In genomic region chr2:143030127-143030526, GRCh38 we compare ENCODE assay signal across 16 cellular contexts.
A peak's percentile ranks its signal among the peaks of the same experiment; 100 is the strongest.
DNase-seq lines count a peak whose midpoint lies in the region; ATAC-seq, FAIRE-seq and TF ChIP-seq lines count a peak whose summit lies in the region.
"Had no signal": no experiment of that assay in that cellular context is flagged by ENCODE, and none has a peak within 500 bp of the region (broad histone marks: within the 10 kb centered on the region; RNA-seq: fewer than 3 reads in every experiment).

No MANE protein-coding gene starts in this region.

- no peak for TF ChIP-seq RAD21 in GM12878 (IDR thresholded peaks at IDR 0.05; ENCODE audit: insufficient read depth, low read depth, low read length)

- RAD21 ChIA-PET in GM12878 (lab: Charles Lee; ENCODE audit: unreplicated experiment), result no interaction called here

- BruUV-seq in GM12878 (replicated peaks; lab: Mats Ljungman, UMichigan), result no TSS peak

- no peak overlapping the region for H3K4me3 ChIP-seq in GM12878
- H3K4me3 ChIP-seq in tibial nerve, result no peak overlapping the region
- H3K4me3 ChIP-seq: skin epidermis had no signal

- in situ Hi-C loops in GM12878 (cut with MboI), result no loop called here

- no peaks in the 10 kb centered on the region for H3K4me1 ChIP-seq in GM12878 (ENCODE audit: control insufficient read depth, insufficient read depth, low read length)
- H3K4me1 ChIP-seq in tibial nerve, result peaks cover 0 to 13% (median 0%) of the 10 kb centered on the region in 4 donors

- H3K27me3 ChIP-seq in GM12878 (replicated peaks in 1 of 2; ENCODE audit: control insufficient read depth in 2 of 2, insufficient read depth in 2 of 2, low read length in 1 of 2), result no peaks in the 10 kb centered on the region
- H3K27me3 ChIP-seq in tibial nerve, result peaks cover 0 to 3% of the 10 kb centered on the region in 2 donors

- FAIRE-seq in GM12878 (lab: Jason Lieb, UNC), result peak; percentile 13
- FAIRE-seq: keratinocyte, TTC549 had no signal

- TF ChIP-seq EP300 in GM12878 (IDR thresholded peaks at IDR 0.05; ENCODE audit: borderline replicate concordance in 1 of 2, control insufficient read depth in 1 of 2, low read depth in 2 of 2, low read length in 2 of 2), result no peak
- TF ChIP-seq EP300 in tibial nerve (IDR thresholded peaks at IDR 0.05), result peak; percentile 60 to 61

- DNase-seq in LHCN-M2 (ENCODE audit: low read depth), result peak; percentile 2
- DNase-seq in GM12878 (ENCODE audit: low read depth, low spot score), result peak; percentile 7
- DNase-seq in tibial nerve (ENCODE audit: low spot score in 2 of 2), result peak in 1 of 2 donors; percentile 9
- DNase-seq in GM10266 (ENCODE audit: extremely low spot score), result no peak
- DNase-seq: cortex of kidney, DMS 273 treated with DMSO at 0.1 percent for 48 hours, foreskin melanocyte, KG1, nephron progenitor cell, RPMI8226 had no signal

- CTCF ChIA-PET in GM12878 (lab: Yijun Ruan, JAX), result interaction anchor here (1.0 to 1.8 kb wide), 7 partner anchors 16 to 349 kb away, joined by 3 to 4 read pairs (median 3); no protein-coding TSS in a partner anchor

- H3K4me2 ChIP-seq in GM12878 (ENCODE audit: control insufficient read depth, insufficient read depth), result no peak overlapping the region

- no peak for TF ChIP-seq POLR2A in GM12878 (IDR thresholded peaks at IDR 0.05; ENCODE audit: low read depth, low read length)
- TF ChIP-seq POLR2A in tibial nerve (IDR thresholded peaks at IDR 0.05), result no peak

- H4K20me1 ChIP-seq in GM12878 (ENCODE audit: control insufficient read depth, insufficient read depth), result no peaks in the 10 kb centered on the region

- no peaks in the 10 kb centered on the region for H3K36me3 ChIP-seq in GM12878 (ENCODE audit: control insufficient read depth in 2 of 2, insufficient read depth in 2 of 2, low read length in 1 of 2)
- no peaks in the 10 kb centered on the region for H3K36me3 ChIP-seq in tibial nerve

- H3K9ac ChIP-seq in GM12878 (ENCODE audit: control insufficient read depth, insufficient read depth, low read length), result no peak overlapping the region

- SMC1A ChIA-PET in GM12878 (lab: Charles Lee; ENCODE audit: uncharacterized antibody, unreplicated experiment), result interaction anchor here (1.4 kb wide), 1 partner anchor 12 kb away, joined by 4 read pairs; no protein-coding TSS in a partner anchor

- H2AFZ ChIP-seq in GM12878 (ENCODE audit: control insufficient read depth, low read depth, low read length), result no peak overlapping the region

- intact Hi-C loops in GM12878 (cut with micrococcal nuclease; ENCODE audit: unreplicated experiment), result loop anchor here (5.0 kb wide), 1 partner anchor 192 kb away; no protein-coding TSS in a partner anchor

- peak; percentile 48 for ATAC-seq in GM19395 (IDR thresholded peaks at IDR 0.05; ENCODE audit: unreplicated experiment)
- ATAC-seq in GM12878, result peak; percentile 52
- ATAC-seq in HG02763 (IDR thresholded peaks at IDR 0.05; ENCODE audit: unreplicated experiment), result no peak
- no peak for ATAC-seq in HG03280 (IDR thresholded peaks at IDR 0.05; ENCODE audit: unreplicated experiment)

- POLR2A ChIA-PET in GM12878 (lab: Charles Lee), result no interaction called here

- no peak overlapping the region for H3K27ac ChIP-seq in GM12878 (ENCODE audit: control insufficient read depth, insufficient read depth)
- H3K27ac ChIP-seq in tibial nerve, result peak overlapping the region in 1 of 4 donors; percentile 15
- H3K27ac ChIP-seq: skin epidermis had no signal

- TF ChIP-seq CTCF in GM12878 (IDR thresholded peaks at IDR 0.05 in 2 of 3, conservative IDR thresholded peaks at IDR 0.05 in 1 of 3; ENCODE audit: control insufficient read depth in 2 of 3, extremely low read depth in 1 of 3, insufficient read depth in 1 of 3, low read depth in 3 of 3, low read length in 3 of 3) (no peak), tibial nerve (IDR thresholded peaks at IDR 0.05) (no peak), GM10266 (IDR thresholded peaks at IDR 0.05; ENCODE audit: control insufficient read depth, insufficient read depth, low read depth, missing control alignments) (no peak)

- H3K79me2 ChIP-seq in GM12878 (ENCODE audit: control insufficient read depth, insufficient read depth, low read length), result no peaks in the 10 kb centered on the region

- WGBS in GM12878 (ENCODE audit: insufficient coverage, insufficient replicate concordance, low lambda C conversion rate, missing lambda C conversion rate), result 53% methylated on average over 2 of the region's 2 CpGs
- 80 to 83% methylated on average over 2 of the region's 2 CpGs for WGBS in tibial nerve, 2 donors

- H3K9me3 ChIP-seq in GM12878 (replicated peaks; ENCODE audit: control insufficient read depth, insufficient read depth, low read length) (no peaks in the 10 kb centered on the region), tibial nerve (no peaks in the 10 kb centered on the region)

TF ChIP-seq in GM12878, 131 proteins besides CTCF, POLR2A, EP300 and RAD21:
- TF ChIP-seq RUNX3 (IDR thresholded peaks at IDR 0.05; ENCODE audit: low read length) (0 out of 2 replicates have a peak, but pooled peaks have one; percentile 20), ATF7 (IDR thresholded peaks at IDR 0.05; ENCODE audit: low read depth) (peak; percentile 52), EED (IDR thresholded peaks at IDR 0.05; ENCODE audit: low read depth) (peak; percentile 50), BMI1 (IDR thresholded peaks at IDR 0.05; ENCODE audit: borderline replicate concordance) (no peak), CEBPB (IDR thresholded peaks at IDR 0.05; ENCODE audit: borderline replicate concordance in 1 of 2, low read depth in 2 of 2, low read length in 2 of 2) (no peak), SIN3A (IDR thresholded peaks at IDR 0.05; ENCODE audit: low read depth, low read length) (no peak)

Comparison
In these comparisons a context has a peak if more than half of its experiments do, and no peak if none do; other contexts are left out.
1. ATAC-seq: peak in GM19395 (single experiment) and GM12878 (single experiment); none in HG02763 (single experiment) and HG03280 (single experiment).